8 cellular contexts compared by ENCODE assay signal in genomic region chr11:66344550-66345315, GRCh38. TPM values are rescaled to one million over a fixed set of nuclear protein-coding genes. Genes with fewer than 3 reads are reported as not detected.
DNase-seq lines count a peak whose midpoint lies in the region; ATAC-seq and TF ChIP-seq lines count a peak whose summit lies in the region.

A gene with protein sequence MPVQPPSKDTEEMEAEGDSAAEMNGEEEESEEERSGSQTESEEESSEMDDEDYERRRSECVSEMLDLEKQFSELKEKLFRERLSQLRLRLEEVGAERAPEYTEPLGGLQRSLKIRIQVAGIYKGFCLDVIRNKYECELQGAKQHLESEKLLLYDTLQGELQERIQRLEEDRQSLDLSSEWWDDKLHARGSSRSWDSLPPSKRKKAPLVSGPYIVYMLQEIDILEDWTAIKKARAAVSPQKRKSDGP (minus strand): TSS chr11:66345104. CDS start chr11:66342234, 2,870 bp downstream.

- peaks cover 20% of the 10 kb centered on the region for H3K36me3 Mint-ChIP-seq in natural killer cell treated with Interleukin-12 subunit alpha and Interleukin-12 subunit beta and Interleukin-15 and Interleukin-18, amount 100 ng/mL, for 72 hours

- no peak for TF ChIP-seq CTCF in fibroblast of pulmonary artery (IDR thresholded peaks at IDR 0.05; ENCODE audit: low read length, missing control alignments)

- peak within 1 kb of the TSS; percentile 96 for H3K4me3 Mint-ChIP-seq in natural killer cell treated with Interleukin-12 subunit alpha and Interleukin-12 subunit beta and Interleukin-15 and Interleukin-18, amount 100 ng/mL, for 72 hours

- H3K9me3 Mint-ChIP-seq in natural killer cell treated with Interleukin-12 subunit alpha and Interleukin-12 subunit beta and Interleukin-15 and Interleukin-18, amount 100 ng/mL, for 72 hours: no peaks in the 10 kb centered on the region

- H3K27me3 Mint-ChIP-seq in natural killer cell treated with Interleukin-12 subunit alpha and Interleukin-12 subunit beta and Interleukin-15 and Interleukin-18, amount 100 ng/mL, for 72 hours: peaks cover 0 to 2% of the 10 kb centered on the region in 2 donors

- H3K27ac Mint-ChIP-seq in natural killer cell treated with Interleukin-12 subunit alpha and Interleukin-12 subunit beta and Interleukin-15 and Interleukin-18, amount 100 ng/mL, for 72 hours: peak within 1 kb of the TSS; percentile 91 to 96

- H3K4me1 Mint-ChIP-seq in natural killer cell treated with Interleukin-12 subunit alpha and Interleukin-12 subunit beta and Interleukin-15 and Interleukin-18, amount 100 ng/mL, for 72 hours (ENCODE audit: low read depth in 2 of 2): peaks cover 29 to 48% of the 10 kb centered on the region in 2 donors

- H3K4me3 ChIP-seq in fibroblast of pulmonary artery (replicated peaks; ENCODE audit: low read depth, low read length): peak within 1 kb of the TSS; percentile 97

- ATAC-seq in natural killer cell treated with Interleukin-12 subunit alpha and Interleukin-12 subunit beta and Interleukin-15 and Interleukin-18, amount 100 ng/mL, for 72 hours: peak; percentile 90 to 93

- peak; percentile 95 for TF ChIP-seq POLR2A in Raji (IDR thresholded peaks at IDR 0.05; ENCODE audit: insufficient read depth, low read depth, low read length)

- DNase-seq in EH (ENCODE audit: low read depth) (peak; percentile 97), H4 (ENCODE audit: low spot score) (peak; percentile 96), M059J (ENCODE audit: low read depth) (peak; percentile 97), fibroblast of pulmonary artery (ENCODE audit: low read depth) (peak; percentile 98)
- peak; percentile 95 for DNase-seq in activated T-helper 9 cell treated with anti-CD3 and anti-CD28 coated beads, Interleukin-2, amount 50 U/mL, for 16 hours (ENCODE audit: low read depth)
- peak; percentile 97 for DNase-seq in natural killer cell treated with Interleukin-12 subunit alpha and Interleukin-12 subunit beta and Interleukin-15 and Interleukin-18, amount 100 ng/mL, for 72 hours (ENCODE audit: low spot score)
- peak; percentile 96 for DNase-seq in stimulated activated naive CD4-positive, alpha-beta T cell treated with Interleukin-2 at 50 U/mL for 16 hours (lab: John Stamatoyannopoulos, UW)

RNA-seq across cellular contexts. Expression of the gene that starts here (rescaled TPM):
- total RNA-seq in H4 (2014; rRNA removed; shearing (Covaris generic)): 88.2 and 107 TPM in 2 replicates
- 80.9 and 93.6 TPM in 2 replicates for total RNA-seq in M059J (2014; rRNA removed; shearing (Covaris generic))
- total RNA-seq in natural killer cell treated with Interleukin-12 subunit alpha and Interleukin-12 subunit beta and Interleukin-15 and Interleukin-18, amount 100 ng/mL, for 72 hours: 10 to 100 TPM; 53.2 to 64.5 TPM

Comparison
In these comparisons a context has a peak if more than half of its experiments do, and no peak if none do; other contexts are left out.
1. Peak in every context shown above with its lines: DNase-seq, ATAC-seq and H3K4me3 ChIP-seq.